In the genomic region with DNA sequence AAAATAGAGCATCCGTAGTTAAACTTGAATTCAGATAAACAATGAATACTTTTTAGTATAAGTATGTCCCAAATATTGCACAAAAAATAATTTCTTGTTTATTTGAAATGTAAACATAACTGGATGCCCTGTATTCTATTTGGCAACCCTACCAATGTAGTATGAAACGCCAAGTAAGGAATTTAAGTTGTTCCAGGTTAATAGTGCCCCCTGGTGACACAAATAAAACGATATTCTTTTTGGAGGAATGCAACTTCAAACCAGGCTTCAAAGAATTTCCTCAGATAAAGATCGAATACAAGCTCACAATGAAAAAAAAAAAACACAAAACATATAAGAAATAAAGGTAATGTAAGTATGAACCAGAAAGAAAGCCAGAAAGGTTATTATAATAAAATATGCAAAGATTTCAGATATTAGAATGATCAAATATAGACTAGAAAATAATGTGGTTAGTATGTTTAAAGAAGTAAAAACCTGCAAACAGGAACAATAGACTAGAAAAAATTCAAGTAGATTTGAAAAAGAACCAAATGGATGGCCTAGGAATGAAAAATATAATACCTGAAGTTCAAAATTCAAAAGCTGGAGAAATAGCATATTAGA, we compare ENCODE assay signal across 9 cellular contexts. TPM values are rescaled to one million over a fixed set of nuclear protein-coding genes. Genes with fewer than 3 reads are reported as not detected.
DNase-seq lines count a peak whose midpoint lies in the region; ATAC-seq and TF ChIP-seq lines count a peak whose summit lies in the region.
"Had no signal": no experiment of that assay in that cellular context is flagged by ENCODE, and none has a peak within 500 bp of the region (broad histone marks: within the 10 kb centered on the region; RNA-seq: fewer than 3 reads in every experiment).

No MANE protein-coding gene starts in this region.

- no peaks in the 10 kb centered on the region for H3K79me1 ChIP-seq in mesendoderm (ENCODE audit: low read length)

- H3K4me3 ChIP-seq in NB4 (ENCODE audit: low read depth, low read length) = no peak overlapping the region
- no peak overlapping the region for H3K4me3 ChIP-seq in cardiac fibroblast (replicated peaks in 1 of 2; ENCODE audit: low read depth in 2 of 2, low read length in 2 of 2)
- no peak overlapping the region for H3K4me3 ChIP-seq in mesendoderm (ENCODE audit: low read length)

- H3K36me3 Mint-ChIP-seq in activated CD4-positive, alpha-beta T cell treated with anti-CD3 and anti-CD28 coated beads, Interleukin-2, amount 10 ng/mL, durations not matched to agents 7 days and 5 days (ENCODE audit: low read depth) = no peaks in the 10 kb centered on the region
- H3K36me3 Mint-ChIP-seq: activated naive CD4-positive, alpha-beta T cell treated with anti-CD3 and anti-CD28 coated beads, Interleukin-2, amount 50 U/mL, for 24 hours had no signal

- no peaks in the 10 kb centered on the region for H3K27me3 Mint-ChIP-seq in activated CD4-positive, alpha-beta T cell treated with anti-CD3 and anti-CD28 coated beads, Interleukin-2, amount 10 ng/mL, durations not matched to agents 7 days and 5 days
- H3K27me3 Mint-ChIP-seq: activated naive CD4-positive, alpha-beta T cell treated with anti-CD3 and anti-CD28 coated beads, Interleukin-2, amount 50 U/mL, for 24 hours had no signal

- no peak overlapping the region for H3K18ac ChIP-seq in mesendoderm (ENCODE audit: low read length)

- H3K27ac ChIP-seq in mesendoderm (ENCODE audit: low read depth, low read length) = no peak overlapping the region

- no peak overlapping the region for H2AK5ac ChIP-seq in mesendoderm (ENCODE audit: low read length)

- H3K27ac Mint-ChIP-seq in activated CD4-positive, alpha-beta T cell treated with anti-CD3 and anti-CD28 coated beads, Interleukin-2, amount 10 ng/mL, durations not matched to agents 7 days and 5 days = no peak overlapping the region
- H3K27ac Mint-ChIP-seq: activated naive CD4-positive, alpha-beta T cell treated with anti-CD3 and anti-CD28 coated beads, Interleukin-2, amount 50 U/mL, for 24 hours had no signal

- no peak for ATAC-seq in GM21528 (IDR thresholded peaks at IDR 0.05; ENCODE audit: low FRiP score, unreplicated experiment)
- no peak for ATAC-seq in HG03097 (IDR thresholded peaks at IDR 0.05; ENCODE audit: low FRiP score, unreplicated experiment)

- H3K27me3 ChIP-seq in mesendoderm (ENCODE audit: insufficient read depth, low read length, poor library complexity) = no peaks in the 10 kb centered on the region

- no peak overlapping the region for H3K4me2 ChIP-seq in mesendoderm (ENCODE audit: low read length)

- H3K9ac ChIP-seq in mesendoderm (ENCODE audit: low read length) = no peak overlapping the region

- CTCF ChIA-PET in activated CD4-positive, alpha-beta T cell treated with anti-CD3 and anti-CD28 coated beads, Interleukin-2, amount 10 ng/mL, durations not matched to agents 7 days and 5 days (lab: Charles Lee) = interaction anchor here (1.1 kb wide), 1 partner anchor 232 kb away, joined by 6 read pairs; no protein-coding TSS in a partner anchor

- no peaks in the 10 kb centered on the region for H3K36me3 ChIP-seq in mesendoderm (ENCODE audit: control insufficient read depth, insufficient read depth, low read length)

- no peaks in the 10 kb centered on the region for H3K4me1 ChIP-seq in mesendoderm (ENCODE audit: control insufficient read depth, low read depth, low read length)

- WGBS in mesendoderm (ENCODE audit: extremely low coverage, insufficient coverage, low lambda C conversion rate) = no CpG with 5 or more reads among the region's 4 CpGs

- H3K9me3 Mint-ChIP-seq in activated CD4-positive, alpha-beta T cell treated with anti-CD3 and anti-CD28 coated beads, Interleukin-2, amount 10 ng/mL, durations not matched to agents 7 days and 5 days = no peaks in the 10 kb centered on the region
- H3K9me3 Mint-ChIP-seq: activated naive CD4-positive, alpha-beta T cell treated with anti-CD3 and anti-CD28 coated beads, Interleukin-2, amount 50 U/mL, for 24 hours had no signal

- peaks cover 3% of the 10 kb centered on the region for H3K4me1 Mint-ChIP-seq in activated CD4-positive, alpha-beta T cell treated with anti-CD3 and anti-CD28 coated beads, Interleukin-2, amount 10 ng/mL, durations not matched to agents 7 days and 5 days

- no peak overlapping the region for H3K56ac ChIP-seq in mesendoderm (ENCODE audit: low read length)

- no peaks in the 10 kb centered on the region for H3K79me2 ChIP-seq in mesendoderm (ENCODE audit: control insufficient read depth, insufficient read depth, low read length)

- H2BK15ac ChIP-seq in mesendoderm (replicated peaks; ENCODE audit: low read depth) = no peak overlapping the region

- no peak overlapping the region for H3K4me3 Mint-ChIP-seq in activated CD4-positive, alpha-beta T cell treated with anti-CD3 and anti-CD28 coated beads, Interleukin-2, amount 10 ng/mL, durations not matched to agents 7 days and 5 days
- H3K4me3 Mint-ChIP-seq: activated naive CD4-positive, alpha-beta T cell treated with anti-CD3 and anti-CD28 coated beads, Interleukin-2, amount 50 U/mL, for 24 hours had no signal

- no peak overlapping the region for H3K4ac ChIP-seq in mesendoderm (ENCODE audit: low read depth, low read length)

- TF ChIP-seq CTCF in NB4 (IDR thresholded peaks at IDR 0.05; ENCODE audit: low read depth, low read length) (peak; percentile 41), cardiac fibroblast (IDR thresholded peaks at IDR 0.05; ENCODE audit: low read depth, low read length) (peak; percentile 21)

- no peak overlapping the region for H2BK120ac ChIP-seq in mesendoderm (ENCODE audit: low read depth, low read length)

- peak; percentile 24 for DNase-seq in activated CD4-positive, alpha-beta T cell treated with anti-CD3 and anti-CD28 coated beads, Interleukin-2, amount 10 ng/mL, durations not matched to agents 7 days and 5 days
- no peak for DNase-seq in activated CD4-positive, alpha-beta T cell treated with anti-CD3 and anti-CD28 coated beads, Interleukin-2, amount 50 U/mL, for 48 hours
- DNase-seq in NB4 (ENCODE audit: low read depth) (peak; percentile 68), cardiac fibroblast (ENCODE audit: low read depth in 2 of 2) (peak; percentile 78 to 84), mesendoderm (peak; percentile 71), NCI-H128 (lab: John Stamatoyannopoulos, UW; ENCODE audit: unreplicated experiment) (no peak)

- POLR2A ChIA-PET in activated CD4-positive, alpha-beta T cell treated with anti-CD3 and anti-CD28 coated beads, Interleukin-2, amount 10 ng/mL, durations not matched to agents 7 days and 5 days (lab: Charles Lee) = no interaction called here

- H4K5ac ChIP-seq in mesendoderm (ENCODE audit: low read length) = no peak overlapping the region

- no peak for TF ChIP-seq POLR2A in NB4 (IDR thresholded peaks at IDR 0.05; ENCODE audit: extremely low read depth, insufficient read length)

- no peak overlapping the region for H4K8ac ChIP-seq in mesendoderm (ENCODE audit: low read depth, low read length)

- H2BK5ac ChIP-seq in mesendoderm (ENCODE audit: low read length) = no peak overlapping the region

- no peak overlapping the region for H3K23ac ChIP-seq in mesendoderm (ENCODE audit: low read length)

RNA-seq across cellular contexts. Expression of gene AKAP7, which starts 18.4 kb away (rescaled TPM):
- total RNA-seq in activated CD4-positive, alpha-beta T cell treated with anti-CD3 and anti-CD28 coated beads, Interleukin-2, amount 10 ng/mL, durations not matched to agents 7 days and 5 days = 1 to 10 TPM; 7.8 to 8.8 TPM
- polyA plus RNA-seq in mesendoderm (2013, experiment 1 of 2) = 10.4 TPM
- 11.5 TPM for polyA plus RNA-seq in mesendoderm (2013, experiment 2 of 2)

RNA-seq across cellular contexts. Expression of gene EPB41L2, which starts 53.8 kb away (rescaled TPM):
- total RNA-seq in activated CD4-positive, alpha-beta T cell treated with anti-CD3 and anti-CD28 coated beads, Interleukin-2, amount 10 ng/mL, durations not matched to agents 7 days and 5 days = 10 to 100 TPM; 20.2 to 25.2 TPM
- polyA plus RNA-seq in mesendoderm (2013, experiment 1 of 2) = 87.9 TPM
- 87.1 TPM for polyA plus RNA-seq in mesendoderm (2013, experiment 2 of 2)

Comparison
In these comparisons a context has a peak if more than half of its experiments do, and no peak if none do; other contexts are left out.
1. DNase-seq: peak in activated CD4-positive, alpha-beta T cell treated with anti-CD3 and anti-CD28 coated beads, Interleukin-2, amount 10 ng/mL, durations not matched to agents 7 days and 5 days (single experiment), NB4 (single experiment), cardiac fibroblast (2 of 2) and mesendoderm (single experiment); none in activated CD4-positive, alpha-beta T cell treated with anti-CD3 and anti-CD28 coated beads, Interleukin-2, amount 50 U/mL, for 48 hours (0 of 2) and NCI-H128 (single experiment).